1 cellular context compared by ENCODE assay signal in genomic region chr7:100492738-100493475, GRCh38.
TF ChIP-seq lines count a peak whose summit lies in the region.

No MANE protein-coding gene starts in this region.

TF ChIP-seq in H1, 55 proteins besides CTCF, POLR2A, EP300 and RAD21:
- no peak for TF ChIP-seq E2F6 (IDR thresholded peaks at IDR 0.05)
- TF ChIP-seq KDM1A (IDR thresholded peaks at IDR 0.05; ENCODE audit: borderline replicate concordance, low read length): 0 out of 2 replicates have a peak, but pooled peaks have one; percentile 31
